ENCODE assay signal across 19 cellular contexts in the genomic region with DNA sequence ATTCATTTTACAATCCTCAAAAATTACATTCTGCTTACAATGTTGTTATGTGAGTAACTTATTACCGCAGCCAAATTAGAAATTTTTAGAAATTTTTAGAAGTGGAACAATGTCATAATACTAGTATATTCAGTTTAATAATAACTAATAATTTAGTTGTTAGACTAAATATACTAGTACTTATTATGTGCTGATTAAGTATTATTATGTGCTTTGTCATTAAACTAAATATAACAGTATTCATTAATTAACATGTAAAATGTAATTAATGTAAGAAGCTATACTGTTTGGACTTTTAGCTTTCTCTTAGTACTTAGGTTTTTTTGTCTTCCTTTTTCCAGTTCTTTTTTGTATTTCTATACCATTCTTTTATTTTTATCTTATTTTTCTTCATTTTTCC. TPM values are rescaled to one million over a fixed set of nuclear protein-coding genes. Genes with fewer than 3 reads are reported as not detected.
DNase-seq lines count a peak whose midpoint lies in the region; ATAC-seq, FAIRE-seq and TF ChIP-seq lines count a peak whose summit lies in the region.
"Had no signal": no experiment of that assay in that cellular context is flagged by ENCODE, and none has a peak within 500 bp of the region (broad histone marks: within the 10 kb centered on the region; RNA-seq: fewer than 3 reads in every experiment).

No MANE protein-coding gene starts in this region.

- H3K27ac Mint-ChIP-seq in CD4-positive, CD25-positive, alpha-beta regulatory T cell, result no peak overlapping the region
- H3K27ac Mint-ChIP-seq in activated T-cell treated with anti-CD3 and anti-CD28 coated beads, Interleukin-2, amount 50 U/mL, for 72 hours, result no peak overlapping the region
- H3K27ac Mint-ChIP-seq: B cell, GM23338 had no signal

- peaks cover 51% of the 10 kb centered on the region for H3K36me3 ChIP-seq in CD4-positive, CD25-positive, alpha-beta regulatory T cell (ENCODE audit: control insufficient read depth, insufficient read depth, low read length)
- H3K36me3 ChIP-seq in kidney (ENCODE audit: control insufficient read depth in 1 of 2, insufficient read depth in 2 of 2, low read length in 2 of 2), result peaks cover 9 to 22% of the 10 kb centered on the region in 2 donors

- peaks cover 4% of the 10 kb centered on the region for H3K4me1 ChIP-seq in CD4-positive, CD25-positive, alpha-beta regulatory T cell (ENCODE audit: control insufficient read depth, insufficient read depth, low read length, poor library complexity, severe bottlenecking)
- H3K4me1 ChIP-seq in kidney (ENCODE audit: control insufficient read depth in 1 of 2, insufficient read depth in 1 of 2, low read depth in 1 of 2, low read length in 2 of 2), result no peaks in the 10 kb centered on the region

- intact Hi-C loops in kidney (cut with DNase I), result no loop called here

- no peaks in the 10 kb centered on the region for H3K9me3 Mint-ChIP-seq in CD4-positive, CD25-positive, alpha-beta regulatory T cell
- H3K9me3 Mint-ChIP-seq in activated T-cell treated with anti-CD3 and anti-CD28 coated beads, Interleukin-2, amount 50 U/mL, for 72 hours, result no peaks in the 10 kb centered on the region
- H3K9me3 Mint-ChIP-seq: CD8-positive, alpha-beta memory T cell; GM23338 had no signal

- H3K9ac ChIP-seq in kidney (ENCODE audit: low read length in 2 of 2), result no peak overlapping the region
- H3K9ac ChIP-seq: BLaER1 treated with 17β-estradiol and CSF1 and Interleukin-3, amounts not matched to agents 10 nM and 100 nM had no signal

- no peak for TF ChIP-seq CTCF in kidney (IDR thresholded peaks at IDR 0.05; ENCODE audit: borderline replicate concordance, extremely low read depth, insufficient read depth)

- H3K27me3 Mint-ChIP-seq in CD4-positive, CD25-positive, alpha-beta regulatory T cell, result no peaks in the 10 kb centered on the region
- H3K27me3 Mint-ChIP-seq in activated T-cell treated with anti-CD3 and anti-CD28 coated beads, Interleukin-2, amount 50 U/mL, for 72 hours (ENCODE audit: low read depth), result no peaks in the 10 kb centered on the region
- H3K27me3 Mint-ChIP-seq: B cell; CD8-positive, alpha-beta memory T cell had no signal

- H3K4me1 Mint-ChIP-seq in CD4-positive, CD25-positive, alpha-beta regulatory T cell, result peaks cover 8 to 19% (median 12%) of the 10 kb centered on the region in 4 donors
- H3K4me1 Mint-ChIP-seq in activated T-cell treated with anti-CD3 and anti-CD28 coated beads, Interleukin-2, amount 50 U/mL, for 72 hours (ENCODE audit: low read depth), result no peaks in the 10 kb centered on the region
- H3K4me1 Mint-ChIP-seq: B cell, GM23338 had no signal

- H3K9me3 ChIP-seq in CD4-positive, CD25-positive, alpha-beta regulatory T cell (ENCODE audit: control insufficient read depth in 2 of 2, low read length in 2 of 2), result no peaks in the 10 kb centered on the region
- no peaks in the 10 kb centered on the region for H3K9me3 ChIP-seq in kidney (ENCODE audit: control insufficient read depth in 1 of 2, low read length in 2 of 2)
- H3K9me3 ChIP-seq: BLaER1 treated with 17β-estradiol and CSF1 and Interleukin-3, amounts not matched to agents 10 nM and 100 nM had no signal

- DNase-seq in CD4-positive, CD25-positive, alpha-beta regulatory T cell, result no peak
- DNase-seq in kidney (no peak), occipital lobe (lab: John Stamatoyannopoulos, UW) (no peak)
- DNase-seq in effector CD8-positive, alpha-beta T cell (lab: John Stamatoyannopoulos, UW), result no peak
- no peak for DNase-seq in activated T-cell treated with anti-CD3 and anti-CD28 coated beads, Interleukin-2, amount 50 U/mL, for 72 hours
- no peak for DNase-seq in activated CD4-positive, alpha-beta T cell treated with anti-CD3 and anti-CD28 coated beads for 1 hour
- DNase-seq: 8988T; CD8-positive, alpha-beta memory T cell; COR-L47; GDM1; HCEC 1CT had no signal

- peaks cover 26% of the 10 kb centered on the region for H3K36me3 Mint-ChIP-seq in CD4-positive, CD25-positive, alpha-beta regulatory T cell
- H3K36me3 Mint-ChIP-seq in activated T-cell treated with anti-CD3 and anti-CD28 coated beads, Interleukin-2, amount 50 U/mL, for 72 hours (ENCODE audit: insufficient read depth in 2 of 2), result peaks cover 2 to 24% of the 10 kb centered on the region in 2 donors

- ATAC-seq in CD4-positive, CD25-positive, alpha-beta regulatory T cell (ENCODE audit: low read depth in 2 of 2), result no peak
- no peak for ATAC-seq in activated T-cell treated with anti-CD3 and anti-CD28 coated beads, Interleukin-2, amount 50 U/mL, for 72 hours (replicated peaks in 1 of 2)
- ATAC-seq: GM23338 had no signal

- no peak overlapping the region for H3K4me3 ChIP-seq in CD4-positive, CD25-positive, alpha-beta regulatory T cell (ENCODE audit: low read depth, low read length)
- no peak overlapping the region for H3K4me3 ChIP-seq in kidney (ENCODE audit: low read length in 2 of 2)
- H3K4me3 ChIP-seq: BLaER1 treated with 17β-estradiol and CSF1 and Interleukin-3, amounts not matched to agents 10 nM and 100 nM; GM23338 had no signal

- H3K4me3 Mint-ChIP-seq in CD4-positive, CD25-positive, alpha-beta regulatory T cell, result no peak overlapping the region
- no peak overlapping the region for H3K4me3 Mint-ChIP-seq in activated T-cell treated with anti-CD3 and anti-CD28 coated beads, Interleukin-2, amount 50 U/mL, for 72 hours
- H3K4me3 Mint-ChIP-seq: B cell; CD8-positive, alpha-beta memory T cell; GM23338 had no signal

- H3K27me3 ChIP-seq in CD4-positive, CD25-positive, alpha-beta regulatory T cell (ENCODE audit: control insufficient read depth, insufficient read depth, low read length), result no peaks in the 10 kb centered on the region
- H3K27me3 ChIP-seq: BLaER1 treated with 17β-estradiol and CSF1 and Interleukin-3, amounts not matched to agents 10 nM and 100 nM had no signal

- peak; percentile 41 for FAIRE-seq in colon (lab: Jason Lieb, UNC)
- peak; percentile 68 for FAIRE-seq in kidney (lab: Jason Lieb, UNC)
- FAIRE-seq: GM12892, GM18507, H54 had no signal

- H3K27ac ChIP-seq in CD4-positive, CD25-positive, alpha-beta regulatory T cell (ENCODE audit: insufficient read depth, low read length, poor library complexity, severe bottlenecking), result peak overlapping the region; percentile 56
- H3K27ac ChIP-seq in kidney (ENCODE audit: low read depth in 2 of 2, low read length in 2 of 2), result no peak overlapping the region
- H3K27ac ChIP-seq: BLaER1 treated with 17β-estradiol and CSF1 and Interleukin-3, amounts not matched to agents 10 nM and 100 nM; HL-60 had no signal

RNA-seq across cellular contexts. Expression of gene ODR4, which starts 15.3 kb away (rescaled TPM):
- total RNA-seq in CD4-positive, CD25-positive, alpha-beta regulatory T cell, result 26.4 TPM
- polyA plus RNA-seq in CD4-positive, CD25-positive, alpha-beta regulatory T cell, result 1 to 10 TPM; 5.9 to 9.1 (median 8.2) TPM
- total RNA-seq in kidney, result 23.3 TPM
- 11.3 TPM for polyA plus RNA-seq in kidney (ENCODE audit: insufficient read depth, low read depth, low replicate concordance)
- total RNA-seq in occipital lobe, result 71.0 TPM
- 10 to 100 TPM; 15.7 to 17.5 TPM for total RNA-seq in activated T-cell treated with anti-CD3 and anti-CD28 coated beads, Interleukin-2, amount 50 U/mL, for 72 hours

RNA-seq across cellular contexts. Expression of gene TPR, which starts 15.9 kb away (rescaled TPM):
- total RNA-seq in CD4-positive, CD25-positive, alpha-beta regulatory T cell, result 208 TPM
- 100 to 1,000 TPM in 3 of 4 donors, 10 to 100 TPM in 1; 94.4 to 154 (median 113) TPM for polyA plus RNA-seq in CD4-positive, CD25-positive, alpha-beta regulatory T cell
- total RNA-seq in kidney (89.9 TPM), occipital lobe (81.3 TPM)
- 27.4 TPM for polyA plus RNA-seq in kidney (ENCODE audit: insufficient read depth, low read depth, low replicate concordance)
- 100 to 1,000 TPM; 133 to 151 TPM for total RNA-seq in activated T-cell treated with anti-CD3 and anti-CD28 coated beads, Interleukin-2, amount 50 U/mL, for 72 hours
